In genomic region chr22:26648011-26648497, GRCh38 we compare ENCODE assay signal across 10 cellular contexts. TPM values are rescaled to one million over a fixed set of nuclear protein-coding genes. Genes with fewer than 3 reads are reported as not detected.
A peak's percentile ranks its signal among the peaks of the same experiment; 100 is the strongest.
DNase-seq lines count a peak whose midpoint lies in the region; ATAC-seq, FAIRE-seq and TF ChIP-seq lines count a peak whose summit lies in the region.
"Had no signal": no experiment of that assay in that cellular context is flagged by ENCODE, and none has a peak within 500 bp of the region (broad histone marks: within the 10 kb centered on the region; RNA-seq: fewer than 3 reads in every experiment).

No MANE protein-coding gene starts in this region.

- H3K27me3 Mint-ChIP-seq in activated naive CD8-positive, alpha-beta T cell treated with anti-CD3 and anti-CD28 coated beads for 36 hours: no peaks in the 10 kb centered on the region

- DNase-seq in LHCN-M2 (ENCODE audit: low read depth) (peak; percentile 59), NT2/D1 (ENCODE audit: low read depth, low spot score) (peak; percentile 81), urothelium cell line (ENCODE audit: low spot score) (no peak), vagina (ENCODE audit: extremely low spot score in 2 of 2) (no peak)
- peak; percentile 47 for DNase-seq in activated naive CD8-positive, alpha-beta T cell treated with anti-CD3 and anti-CD28 coated beads for 36 hours
- DNase-seq in stimulated activated CD4-positive, alpha-beta T cell treated with anti-CD3 and anti-CD28 coated beads, Interleukin-4, amount 100 ng/mL, for 1 hour: peak; percentile 27
- DNase-seq: Right ventricle myocardium superior had no signal

- peak overlapping the region; percentile 32 for H3K27ac Mint-ChIP-seq in activated naive CD8-positive, alpha-beta T cell treated with anti-CD3 and anti-CD28 coated beads for 36 hours

- H3K4me1 ChIP-seq in NT2/D1 (ENCODE audit: insufficient read depth, insufficient read length): peaks cover 14% of the 10 kb centered on the region
- peaks cover 12% of the 10 kb centered on the region for H3K4me1 ChIP-seq in vagina

- FAIRE-seq in urothelium cell line (lab: Jason Lieb, UNC): no peak
- FAIRE-seq: GM19239 had no signal

- ATAC-seq in GM18861 (IDR thresholded peaks at IDR 0.05; ENCODE audit: unreplicated experiment): no peak
- ATAC-seq in HG03342 (IDR thresholded peaks at IDR 0.05; ENCODE audit: unreplicated experiment): no peak

- intact Hi-C loops in vagina (cut with DNase I): no loop called here

- H3K4me3 Mint-ChIP-seq in activated naive CD8-positive, alpha-beta T cell treated with anti-CD3 and anti-CD28 coated beads for 36 hours: peak overlapping the region; percentile 64

- H3K9me3 ChIP-seq in NT2/D1 (ENCODE audit: insufficient read depth, low read length): no peaks in the 10 kb centered on the region
- H3K9me3 ChIP-seq in vagina: no peaks in the 10 kb centered on the region

- H3K4me3 ChIP-seq in NT2/D1 (ENCODE audit: insufficient read length, low read depth): no peak overlapping the region
- H3K4me3 ChIP-seq in vagina: no peak overlapping the region

- peaks cover 62% of the 10 kb centered on the region for H3K4me1 Mint-ChIP-seq in activated naive CD8-positive, alpha-beta T cell treated with anti-CD3 and anti-CD28 coated beads for 36 hours

- H3K36me3 Mint-ChIP-seq in activated naive CD8-positive, alpha-beta T cell treated with anti-CD3 and anti-CD28 coated beads for 36 hours: no peaks in the 10 kb centered on the region

- no peak for TF ChIP-seq POLR2A in vagina (IDR thresholded peaks at IDR 0.05)

- no peaks in the 10 kb centered on the region for H3K9me3 Mint-ChIP-seq in activated naive CD8-positive, alpha-beta T cell treated with anti-CD3 and anti-CD28 coated beads for 36 hours

- H3K36me3 ChIP-seq in NT2/D1 (ENCODE audit: insufficient read depth, insufficient read length, low read length) (no peaks in the 10 kb centered on the region), vagina (no peaks in the 10 kb centered on the region)

- TF ChIP-seq CTCF in vagina (IDR thresholded peaks at IDR 0.05): no peak

- peaks cover 38% of the 10 kb centered on the region for H3K27me3 ChIP-seq in NT2/D1 (ENCODE audit: insufficient read depth, insufficient read length)
- H3K27me3 ChIP-seq in vagina: no peaks in the 10 kb centered on the region

- no peak overlapping the region for H3K9ac ChIP-seq in NT2/D1 (ENCODE audit: insufficient read length, low read depth)

- H3K27ac ChIP-seq in vagina: no peak overlapping the region

RNA-seq across cellular contexts. Expression of gene MIAT, which starts 9.3 kb away (rescaled TPM):
- total RNA-seq in LHCN-M2 (2014; rRNA removed) (0.17 and 0.19 TPM in 2 replicates), vagina (2.7 TPM)
- 0.30 TPM for polyA plus RNA-seq in LHCN-M2 (2012)
- total RNA-seq in activated naive CD8-positive, alpha-beta T cell treated with anti-CD3 and anti-CD28 coated beads for 36 hours: 1 to 10 TPM; 5.1 to 5.9 TPM

RNA-seq across cellular contexts. Expression of gene CRYBA4, which starts 26.3 kb away (rescaled TPM):
- total RNA-seq in LHCN-M2 (2014; rRNA removed): not detected in 2 replicates
- not detected for polyA plus RNA-seq in LHCN-M2 (2012)
- total RNA-seq in activated naive CD8-positive, alpha-beta T cell treated with anti-CD3 and anti-CD28 coated beads for 36 hours: not detected
- total RNA-seq in vagina: not detected
- total RNA-seq: Right ventricle myocardium superior had no signal

RNA-seq across cellular contexts. Expression of gene CRYBB1, which starts 30.2 kb away (rescaled TPM):
- total RNA-seq in LHCN-M2 (2014; rRNA removed) (not detected in 2 replicates), vagina (not detected)
- not detected for polyA plus RNA-seq in LHCN-M2 (2012)
- not detected for total RNA-seq in activated naive CD8-positive, alpha-beta T cell treated with anti-CD3 and anti-CD28 coated beads for 36 hours

RNA-seq across cellular contexts. Expression of gene TPST2, which starts 58.1 kb away (rescaled TPM):
- total RNA-seq in LHCN-M2 (2014; rRNA removed) (20.1 and 30.0 TPM in 2 replicates), vagina (96.3 TPM)
- polyA plus RNA-seq in LHCN-M2 (2012): 38.0 TPM
- total RNA-seq in activated naive CD8-positive, alpha-beta T cell treated with anti-CD3 and anti-CD28 coated beads for 36 hours: 10 to 100 TPM; 32.1 to 35.0 TPM

Comparison
In these comparisons a context has a peak if more than half of its experiments do, and no peak if none do; other contexts are left out.
1. DNase-seq: peak in LHCN-M2 (single experiment), NT2/D1 (single experiment), activated naive CD8-positive, alpha-beta T cell treated with anti-CD3 and anti-CD28 coated beads for 36 hours (single experiment) and stimulated activated CD4-positive, alpha-beta T cell treated with anti-CD3 and anti-CD28 coated beads, Interleukin-4, amount 100 ng/mL, for 1 hour (single experiment); none in urothelium cell line (single experiment) and vagina (0 of 2).